ENCODE assay signal across 28 cellular contexts in genomic region chr12:2666846-2667245, GRCh38.
"Had no signal": no experiment of that assay in that cellular context is flagged by ENCODE, and none has a peak within 500 bp of the region (broad histone marks: within the 10 kb centered on the region; RNA-seq: fewer than 3 reads in every experiment).

No MANE protein-coding gene starts in this region.

- H3K4me1 ChIP-seq: esophagus muscularis mucosa, foreskin keratinocyte, gastroesophageal sphincter, heart left ventricle, left lung, psoas muscle, suprapubic skin, transverse colon, upper lobe of right lung, uterus had no signal

- H3K4me3 ChIP-seq: dorsolateral prefrontal cortex, esophagus muscularis mucosa, gastroesophageal sphincter, heart left ventricle, hepatocyte, left lung, ovary, psoas muscle, suprapubic skin, transverse colon, upper lobe of right lung, uterus had no signal

- H3K27me3 ChIP-seq: dorsolateral prefrontal cortex, esophagus muscularis mucosa, foreskin keratinocyte, gastroesophageal sphincter, heart left ventricle, hepatocyte, left lung, ovary, suprapubic skin, transverse colon, upper lobe of right lung, uterus had no signal

- H3K27ac ChIP-seq: dorsolateral prefrontal cortex, esophagus muscularis mucosa, foreskin keratinocyte, gastroesophageal sphincter, heart left ventricle, hepatocyte, left lung, ovary, psoas muscle, suprapubic skin, transverse colon, upper lobe of right lung, uterus had no signal

- H3K9me3 ChIP-seq: esophagus muscularis mucosa, gastroesophageal sphincter, heart left ventricle, left lung, ovary, psoas muscle, suprapubic skin, transverse colon, upper lobe of right lung, uterus had no signal

- H3K36me3 ChIP-seq: left lung, ovary, uterus had no signal

- DNase-seq: effector CD8-positive, alpha-beta T cell; foreskin keratinocyte; heart left ventricle; left cardiac atrium; left lung; mesenchymal stem cell; midbrain; naive thymus-derived CD8-positive, alpha-beta T cell; nephron progenitor cell; nucleus accumbens; psoas muscle; right cardiac atrium; small intestine; stimulated activated CD4-positive, alpha-beta T cell treated with anti-CD3 and anti-CD28 coated beads, Interleukin-12 subunit alpha, Interleukin-12 subunit beta, amount 100 ng/mL, for 4 hours; stimulated activated CD4-positive, alpha-beta T cell treated with anti-CD3 and anti-CD28 coated beads, Interleukin-1b, Interleukin-23, amount 100 ng/mL, for 48 hours; stimulated activated CD4-positive, alpha-beta T cell treated with anti-CD3 and anti-CD28 coated beads, Interleukin-4, amount 100 ng/mL, for 1 hour; stimulated activated CD8-positive, alpha-beta memory T cell treated with anti-CD3 and anti-CD28 coated beads, Interleukin-4, amount 100 ng/mL, for 48 hours; stimulated activated naive CD4-positive, alpha-beta T cell; stimulated activated naive CD8-positive, alpha-beta T cell treated with anti-CD3 and anti-CD28 coated beads, Interleukin-15, amount 100 ng/mL, for 72 hours; transverse colon had no signal
